Comparison of ENCODE assay signal across 1 cellular context in genomic region chr3:127034990-127035652, GRCh38.
TF ChIP-seq lines count a peak whose summit lies in the region.

No MANE protein-coding gene starts in this region.

TF ChIP-seq in H1, 55 proteins besides CTCF, POLR2A, EP300 and RAD21:
- TF ChIP-seq CHD7 (IDR thresholded peaks at IDR 0.05; ENCODE audit: insufficient replicate concordance, low read length) (no peak), CEBPB (IDR thresholded peaks at IDR 0.05; ENCODE audit: low read depth, low read length) (no peak), CHD1 (IDR thresholded peaks at IDR 0.05; ENCODE audit: low read depth, low read length) (no peak), JUN (IDR thresholded peaks at IDR 0.05; ENCODE audit: low read depth, low read length) (no peak), GABPA (IDR thresholded peaks at IDR 0.05; ENCODE audit: borderline replicate concordance, insufficient read depth, low read length) (no peak), JUND (IDR thresholded peaks at IDR 0.05; ENCODE audit: low read length) (no peak), SP4 (IDR thresholded peaks at IDR 0.05; ENCODE audit: low read length) (no peak), BRCA1 (IDR thresholded peaks at IDR 0.05; ENCODE audit: low read depth, low read length) (no peak), CBX5 (IDR thresholded peaks at IDR 0.05; ENCODE audit: low read depth, low read length) (no peak), KDM4A (IDR thresholded peaks at IDR 0.05; ENCODE audit: low read depth, low read length, severe bottlenecking) (no peak), RNF2 (IDR thresholded peaks at IDR 0.05; ENCODE audit: borderline replicate concordance, low read depth, low read length, missing control alignments, poor library complexity, severe bottlenecking) (no peak), NRF1 (IDR thresholded peaks at IDR 0.05; ENCODE audit: low read depth, low read length) (no peak), CHD2 (IDR thresholded peaks at IDR 0.05; ENCODE audit: low read length) (no peak), MAX (IDR thresholded peaks at IDR 0.05) (no peak), POU5F1 (IDR thresholded peaks at IDR 0.05; ENCODE audit: low read depth, low read length) (no peak), CTBP2 (IDR thresholded peaks at IDR 0.05; ENCODE audit: borderline replicate concordance, insufficient read depth, insufficient read length, low read length) (no peak), TEAD4 (IDR thresholded peaks at IDR 0.05; ENCODE audit: low read depth, low read length) (no peak), SRF (IDR thresholded peaks at IDR 0.05; ENCODE audit: low read depth, low read length) (no peak), TAF7 (optimal IDR thresholded peaks at IDR 0.05; ENCODE audit: borderline replicate concordance, low read depth, low read length) (no peak)
